Comparison of ENCODE assay signal across 8 cellular contexts in the genomic region with DNA sequence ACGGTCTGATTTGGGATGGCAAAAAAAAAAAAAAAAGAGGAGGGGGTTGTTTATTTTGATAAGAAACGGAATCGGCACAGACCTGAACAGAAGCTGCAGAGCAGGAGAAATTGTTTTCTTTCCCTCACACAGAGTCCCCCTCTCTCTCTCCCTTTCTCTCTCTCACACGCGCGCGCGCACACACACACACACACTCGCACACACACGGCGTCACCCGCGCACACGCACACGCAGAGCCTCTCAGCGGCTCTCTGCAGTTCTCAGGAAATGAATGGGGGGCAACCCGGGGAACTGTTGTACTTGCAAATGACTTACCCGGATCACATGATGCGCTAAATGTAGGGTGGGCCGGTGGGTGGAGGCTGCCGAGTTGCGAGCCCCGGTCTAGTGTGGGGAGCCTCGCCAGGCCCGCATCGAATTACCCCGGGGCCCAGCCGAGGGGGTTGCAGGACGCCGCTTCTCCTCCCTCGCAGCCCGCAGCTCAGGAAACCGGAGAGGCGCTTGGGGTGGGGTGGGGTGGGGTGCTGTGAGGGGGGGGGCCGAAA. TPM values are rescaled to one million over a fixed set of nuclear protein-coding genes. Genes with fewer than 3 reads are reported as not detected.
DNase-seq lines count a peak whose midpoint lies in the region; ATAC-seq and TF ChIP-seq lines count a peak whose summit lies in the region.

No MANE protein-coding gene starts in this region.

- no peaks in the 10 kb centered on the region for H3K27me3 ChIP-seq in ACC112 (ENCODE audit: insufficient read depth, low read length)

- peaks cover 36% of the 10 kb centered on the region for H3K4me1 ChIP-seq in ACC112 (ENCODE audit: control insufficient read depth, insufficient read depth, low read length, unreplicated experiment)

- peak overlapping the region; percentile 71 for H3K27ac ChIP-seq in ACC112 (ENCODE audit: low read depth, low read length)

- H3K4me1 Mint-ChIP-seq in chondrocyte (ENCODE audit: low read depth): peaks cover 30% of the 10 kb centered on the region

- TF ChIP-seq CTCF in chondrocyte (IDR thresholded peaks at IDR 0.05): no peak

- peak; percentile 21 for DNase-seq in NCI-H2196 (lab: John Stamatoyannopoulos, UW; ENCODE audit: unreplicated experiment)
- peak; percentile 65 to 69 for DNase-seq in activated CD4-positive, alpha-beta T cell treated with anti-CD3 and anti-CD28 coated beads for 24 hours (ENCODE audit: low read depth in 2 of 2)
- DNase-seq in chondrocyte (ENCODE audit: low spot score): peak; percentile 95
- DNase-seq in left kidney (ENCODE audit: low read depth, low spot score): peak; percentile 97
- peak; percentile 57 to 75 (median 66) for DNase-seq in stimulated activated CD4-positive, alpha-beta T cell treated with anti-CD3 and anti-CD28 coated beads, Interleukin-1b, Interleukin-23, amount 100 ng/mL, for 24 hours (ENCODE audit: low read depth in 4 of 4, low spot score in 1 of 4)

- no peaks in the 10 kb centered on the region for H3K9me3 Mint-ChIP-seq in chondrocyte (ENCODE audit: low read depth)

- peak overlapping the region; percentile 99 for H3K27ac Mint-ChIP-seq in chondrocyte (ENCODE audit: unreplicated experiment)

- peaks cover 45% of the 10 kb centered on the region for H3K79me2 ChIP-seq in ACC112 (ENCODE audit: control insufficient read depth, insufficient read depth, low read length, unreplicated experiment)

- peak overlapping the region; percentile 90 for H3K4me3 ChIP-seq in ACC112 (ENCODE audit: low read depth, low read length)

- H3K36me3 ChIP-seq in ACC112 (ENCODE audit: insufficient read depth, low read length): no peaks in the 10 kb centered on the region

- peak; percentile 40 for ATAC-seq in GM18868 (IDR thresholded peaks at IDR 0.05; ENCODE audit: unreplicated experiment)
- peak; percentile 42 for ATAC-seq in HG03066 (IDR thresholded peaks at IDR 0.05; ENCODE audit: low read depth, unreplicated experiment)

- H3K27me3 Mint-ChIP-seq in chondrocyte (ENCODE audit: low read depth): no peaks in the 10 kb centered on the region

- no peaks in the 10 kb centered on the region for H3K36me3 Mint-ChIP-seq in chondrocyte (ENCODE audit: low read depth)

- peak overlapping the region; percentile 95 for H3K4me3 Mint-ChIP-seq in chondrocyte (ENCODE audit: unreplicated experiment)

- H2AFZ ChIP-seq in ACC112 (ENCODE audit: low read length, unreplicated experiment): peak overlapping the region; percentile 46

RNA-seq across cellular contexts. Expression of gene KLF12, which starts 0.5 kb away (rescaled TPM):
- total RNA-seq in chondrocyte: 25.2 to 29.0 TPM (median 28.4 TPM) in 3 replicates

Comparison
In these comparisons a context has a peak if more than half of its experiments do, and no peak if none do; other contexts are left out.
1. Peak in every context shown above with its lines: DNase-seq, ATAC-seq, H3K4me3 ChIP-seq and H3K27ac ChIP-seq.
2. DNase-seq: peak in every context shown above with its lines; median percentile 97 in left kidney; 95 in chondrocyte; 67 in activated CD4-positive, alpha-beta T cell treated with anti-CD3 and anti-CD28 coated beads for 24 hours; 66 in stimulated activated CD4-positive, alpha-beta T cell treated with anti-CD3 and anti-CD28 coated beads, Interleukin-1b, Interleukin-23, amount 100 ng/mL, for 24 hours; 21 in NCI-H2196.